Comparison of ENCODE assay signal across 14 cellular contexts in the genomic region with DNA sequence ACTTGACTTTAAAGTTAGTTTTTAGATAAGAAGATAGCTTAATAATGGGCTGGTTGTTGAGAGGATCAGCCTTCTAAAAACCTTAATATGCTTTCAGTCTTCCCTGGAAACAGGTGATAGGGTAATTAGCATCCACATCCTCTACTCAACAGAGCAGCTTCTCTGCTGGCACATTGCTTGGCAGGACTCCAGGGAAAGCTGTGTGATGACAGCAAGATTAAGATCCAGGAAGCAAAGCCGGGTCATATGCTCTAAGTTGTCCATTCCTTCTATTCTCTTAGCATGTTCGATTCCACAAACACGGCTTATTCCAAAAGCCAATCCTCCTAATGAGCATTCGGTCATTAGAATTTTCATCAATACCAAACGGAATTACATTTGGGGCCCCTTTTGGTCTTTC.
A peak's percentile ranks its signal among the peaks of the same experiment; 100 is the strongest.
DNase-seq lines count a peak whose midpoint lies in the region; ATAC-seq, FAIRE-seq and TF ChIP-seq lines count a peak whose summit lies in the region.
"Had no signal": no experiment of that assay in that cellular context is flagged by ENCODE, and none has a peak within 500 bp of the region (broad histone marks: within the 10 kb centered on the region; RNA-seq: fewer than 3 reads in every experiment).

No MANE protein-coding gene starts in this region.

- peak; percentile 93 for FAIRE-seq in D721Med (lab: Jason Lieb, UNC)
- FAIRE-seq: islet of Langerhans, RCC 7860 had no signal

- DNase-seq in D721Med (ENCODE audit: insufficient read length, low spot score) (no peak), NCI-H1105 (lab: John Stamatoyannopoulos, UW) (peak; percentile 51), astrocyte of the hippocampus (ENCODE audit: low read depth, low spot score) (peak; percentile 65), left kidney (ENCODE audit: low read depth, low spot score) (peak; percentile 41), NCI-H1092 (lab: John Stamatoyannopoulos, UW) (no peak), NCI-H345 (lab: John Stamatoyannopoulos, UW) (no peak), NCI-H446 treated with DMSO at 0.1 percent for 48 hours (lab: John Stamatoyannopoulos, UW) (no peak)
- DNase-seq: activated CD4-positive, alpha-beta T cell treated with anti-CD3 and anti-CD28 coated beads, Interleukin-2, amount 10 ng/mL, durations not matched to agents 24 days and 14 days; activated naive CD4-positive, alpha-beta T cell treated with anti-CD3 and anti-CD28 coated beads, Interleukin-2, amount 10 ng/mL, durations not matched to agents 7 days and 5 days; DMS79 treated with DMSO at 0.1 percent for 48 hours; nucleus accumbens had no signal

- ATAC-seq in GM19455 (IDR thresholded peaks at IDR 0.05; ENCODE audit: unreplicated experiment): no peak

- no peak for TF ChIP-seq CTCF in D721Med (IDR thresholded peaks at IDR 0.05; ENCODE audit: insufficient read depth, missing control alignments)

Comparison
In these comparisons a context has a peak if more than half of its experiments do, and no peak if none do; other contexts are left out.
1. DNase-seq: peak in NCI-H1105 (single experiment), astrocyte of the hippocampus (single experiment) and left kidney (single experiment); none in D721Med (single experiment), NCI-H1092 (single experiment), NCI-H345 (single experiment) and NCI-H446 treated with DMSO at 0.1 percent for 48 hours (single experiment).